20 cellular contexts compared by ENCODE assay signal in genomic region chr13:113761136-113761535, GRCh38.
"Had no signal": no experiment of that assay in that cellular context is flagged by ENCODE, and none has a peak within 500 bp of the region (broad histone marks: within the 10 kb centered on the region; RNA-seq: fewer than 3 reads in every experiment).

No MANE protein-coding gene starts in this region.

- H3K27ac ChIP-seq: prostate gland, right atrium auricular region, transverse colon, VCaP had no signal

- DNase-seq: activated CD4-positive, CD25-positive, alpha-beta regulatory T cell treated with anti-CD3 and anti-CD28 coated beads, Interleukin-2, amount 50 U/mL, for 72 hours; activated CD8-positive, alpha-beta memory T cell treated with anti-CD3 and anti-CD28 coated beads, Interleukin-2, amount 50 U/mL, for 48 hours; activated naive CD4-positive, alpha-beta T cell treated with anti-CD3 and anti-CD28 coated beads for 36 hours; activated naive CD8-positive, alpha-beta T cell treated with anti-CD3 and anti-CD28 coated beads, Interleukin-2, amount 10 ng/mL, durations not matched to agents 7 days and 5 days; activated T-cell treated with anti-CD3 and anti-CD28 coated beads, Interleukin-2, amount 50 U/mL, for 4 hours; amniotic stem cell; cerebellar nuclear complex; cortex of kidney; erythroblast; foreskin melanocyte; hippocampal formation; kidney glomerular epithelial cell; left ventricle myocardium superior; stimulated activated CD4-positive, alpha-beta T cell treated with anti-CD3 and anti-CD28 coated beads, Interleukin-1b, Interleukin-23, amount 100 ng/mL, for 48 hours; transverse colon had no signal

- ATAC-seq: activated T-cell treated with anti-CD3 and anti-CD28 coated beads, Interleukin-2, amount 50 U/mL, for 4 hours; left ventricle myocardium superior; SK-N-SH treated with all-trans-retinoic acid at 6 μM for 48 hours; stimulated activated effector memory CD8-positive, alpha-beta T cell treated with anti-CD3 and anti-CD28 coated beads, Interleukin-12 subunit alpha, Interleukin-12 subunit beta, amount 100 ng/mL, for 72 hours had no signal

- H3K36me3 ChIP-seq: prostate gland, right atrium auricular region, transverse colon had no signal

- H3K4me3 ChIP-seq: prostate gland, right atrium auricular region, transverse colon had no signal

- H3K4me1 ChIP-seq: prostate gland had no signal

- H3K9me3 ChIP-seq: prostate gland, right atrium auricular region, transverse colon had no signal

- H3K27me3 ChIP-seq: right atrium auricular region had no signal
